8 cellular contexts compared by ENCODE assay signal in genomic region chr12:91382081-91382543, GRCh38.
DNase-seq lines count a peak whose midpoint lies in the region; ATAC-seq and TF ChIP-seq lines count a peak whose summit lies in the region.

No MANE protein-coding gene starts in this region.

- no peaks in the 10 kb centered on the region for H3K36me3 ChIP-seq in OCI-LY1 (ENCODE audit: insufficient read depth, low read length)
- H3K36me3 ChIP-seq in muscle layer of colon (ENCODE audit: insufficient read depth, low read length), result no peaks in the 10 kb centered on the region

- H3K79me2 ChIP-seq in OCI-LY1 (ENCODE audit: insufficient read depth, low read length), result no peaks in the 10 kb centered on the region

- TF ChIP-seq CTCF in GM20000 (IDR thresholded peaks at IDR 0.05; ENCODE audit: extremely low read depth, missing control alignments), result peak; percentile 54
- TF ChIP-seq CTCF in OCI-LY1 (IDR thresholded peaks at IDR 0.05; ENCODE audit: low read length), result peak; percentile 91

- H3K4me1 ChIP-seq in OCI-LY1 (ENCODE audit: insufficient read depth, low read length, severe bottlenecking) (peaks cover 9% of the 10 kb centered on the region), muscle layer of colon (ENCODE audit: insufficient read depth, low read length) (no peaks in the 10 kb centered on the region)

- no peaks in the 10 kb centered on the region for H3K27me3 ChIP-seq in OCI-LY1 (ENCODE audit: insufficient read depth, low read length)
- H3K27me3 ChIP-seq in muscle layer of colon (ENCODE audit: control insufficient read depth in 1 of 2, insufficient read depth in 2 of 2, low read length in 2 of 2), result no peaks in the 10 kb centered on the region

- H3K9ac ChIP-seq in OCI-LY1 (ENCODE audit: low read length) (no peak overlapping the region; the same call in 1 of the 2 replicates), muscle layer of colon (ENCODE audit: low read length) (peak overlapping the region; percentile 47)

- ATAC-seq in esophagus mucosa, result peak; percentile 75

- no peaks in the 10 kb centered on the region for H3F3A ChIP-seq in OCI-LY1 (ENCODE audit: insufficient read depth, low read length)

- no peaks in the 10 kb centered on the region for H3K9me3 ChIP-seq in OCI-LY1 (ENCODE audit: low read length)
- no peaks in the 10 kb centered on the region for H3K9me3 ChIP-seq in muscle layer of colon (ENCODE audit: low read length)

- H2AFZ ChIP-seq in OCI-LY1 (ENCODE audit: low read length), result no peak overlapping the region

- no peaks in the 10 kb centered on the region for H4K20me1 ChIP-seq in OCI-LY1 (ENCODE audit: insufficient read depth, low read length)

- peak overlapping the region; percentile 31 for H3K4me3 ChIP-seq in OCI-LY1 (ENCODE audit: low read depth, low read length, poor library complexity, severe bottlenecking)
- H3K4me3 ChIP-seq in muscle layer of colon (ENCODE audit: low read depth in 1 of 2, low read length in 2 of 2), result peak overlapping the region; percentile 29 to 58

- no peak overlapping the region for H3K27ac ChIP-seq in OCI-LY1 (ENCODE audit: low read depth, low read length, poor library complexity, severe bottlenecking)
- H3K27ac ChIP-seq in muscle layer of colon (ENCODE audit: low read depth, low read length), result peak overlapping the region; percentile 61

- DNase-seq in CD1c-positive myeloid dendritic cell (ENCODE audit: extremely low spot score) (peak; percentile 87), GM20000 (ENCODE audit: low spot score) (peak; percentile 40), HUDEP-2 (lab: John Stamatoyannopoulos, UW; ENCODE audit: unreplicated experiment in 76 of 76) (peak in 59 of 76 experiments; percentile 1 to 71 (median 44)), activated T-cell treated with anti-CD3 and anti-CD28 coated beads for 24 hours (ENCODE audit: low read depth) (peak; percentile 76)
- DNase-seq in stimulated activated CD8-positive, alpha-beta memory T cell treated with anti-CD3 and anti-CD28 coated beads, Interleukin-4, amount 100 ng/mL, for 48 hours, result peak; percentile 91

- H3K4me2 ChIP-seq in OCI-LY1 (ENCODE audit: low read length), result peak overlapping the region; percentile 47

- no peaks in the 10 kb centered on the region for H3K9me2 ChIP-seq in OCI-LY1 (ENCODE audit: low read depth, low read length)

Comparison
In these comparisons a context has a peak if more than half of its experiments do, and no peak if none do; other contexts are left out.
1. DNase-seq: peak in every context shown above with its lines; median percentile 91 in stimulated activated CD8-positive, alpha-beta memory T cell treated with anti-CD3 and anti-CD28 coated beads, Interleukin-4, amount 100 ng/mL, for 48 hours; 87 in CD1c-positive myeloid dendritic cell; 76 in activated T-cell treated with anti-CD3 and anti-CD28 coated beads for 24 hours; 44 in HUDEP-2; 40 in GM20000.